In the genomic region with DNA sequence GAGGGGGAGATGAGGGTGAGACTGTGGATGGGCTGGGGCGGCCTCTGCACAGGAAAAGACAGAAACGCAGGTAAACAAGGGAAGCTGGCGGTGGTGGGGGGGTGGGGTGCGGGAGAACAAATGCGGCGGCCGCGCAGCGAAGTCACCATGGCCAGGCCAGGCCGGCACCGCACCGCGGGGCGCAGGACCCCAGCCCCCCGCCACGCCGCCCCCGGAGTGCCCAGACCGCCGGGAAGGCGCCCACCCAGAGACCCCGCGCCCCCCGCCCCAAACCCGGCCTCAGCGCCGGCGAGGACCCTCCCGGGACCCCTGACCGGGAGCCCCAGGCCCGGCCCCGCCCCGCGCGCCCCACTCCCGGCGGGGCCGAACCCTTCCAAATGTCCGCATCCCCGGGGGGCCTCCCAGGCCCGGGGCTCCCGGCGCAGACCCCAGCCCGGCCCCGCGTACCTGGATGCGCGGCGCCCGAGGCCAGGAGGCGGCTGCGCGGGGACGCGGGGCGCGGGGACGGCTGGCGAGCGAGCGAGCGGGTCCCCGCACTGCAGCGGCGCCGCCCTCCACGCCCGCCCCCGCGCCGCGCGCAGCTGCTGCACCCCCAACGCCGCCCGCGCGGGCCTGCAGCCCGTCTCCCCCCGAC, we compare ENCODE assay signal across 10 cellular contexts. TPM values are rescaled to one million over a fixed set of nuclear protein-coding genes. Genes with fewer than 3 reads are reported as not detected.
A peak's percentile ranks its signal among the peaks of the same experiment; 100 is the strongest.
DNase-seq lines count a peak whose midpoint lies in the region; ATAC-seq and TF ChIP-seq lines count a peak whose summit lies in the region.
"Had no signal": no experiment of that assay in that cellular context is flagged by ENCODE, and none has a peak within 500 bp of the region (broad histone marks: within the 10 kb centered on the region; RNA-seq: fewer than 3 reads in every experiment).

No MANE protein-coding gene starts in this region.

- peaks cover 17% of the 10 kb centered on the region for H3K27me3 Mint-ChIP-seq in T-helper 17 cell
- peaks cover 8% of the 10 kb centered on the region for H3K27me3 Mint-ChIP-seq in activated CD4-positive, alpha-beta T cell treated with anti-CD3 and anti-CD28 coated beads, Interleukin-2, amount 10 ng/mL, durations not matched to agents 24 days and 14 days

- intact Hi-C loops in posterior vena cava (cut with DNase I): no loop called here
- intact Hi-C loops in activated CD4-positive, alpha-beta T cell treated with anti-CD3 and anti-CD28 coated beads, Interleukin-2, amount 10 ng/mL, durations not matched to agents 24 days and 14 days (cut with micrococcal nuclease): no loop called here

- H3K9me3 Mint-ChIP-seq in activated CD4-positive, alpha-beta T cell treated with anti-CD3 and anti-CD28 coated beads, Interleukin-2, amount 10 ng/mL, durations not matched to agents 24 days and 14 days: no peaks in the 10 kb centered on the region

- ATAC-seq in T-helper 17 cell (peak; percentile 63), HG03571 (IDR thresholded peaks at IDR 0.05; ENCODE audit: unreplicated experiment) (no peak)
- ATAC-seq: esophagus mucosa had no signal

- H3K9me3 ChIP-seq in T-helper 17 cell (ENCODE audit: control insufficient read depth, low read length, poor library complexity, severe bottlenecking): no peaks in the 10 kb centered on the region

- H3K27ac Mint-ChIP-seq in T-helper 17 cell: no peak overlapping the region
- no peak overlapping the region for H3K27ac Mint-ChIP-seq in activated CD4-positive, alpha-beta T cell treated with anti-CD3 and anti-CD28 coated beads, Interleukin-2, amount 10 ng/mL, durations not matched to agents 24 days and 14 days

- DNase-seq in D341Med (ENCODE audit: low spot score) (peak; percentile 39), T-helper 17 cell (no peak), fibroblast of villous mesenchyme (ENCODE audit: low read depth) (no peak), posterior vena cava (ENCODE audit: low spot score) (peak; percentile 74), DMS53 (lab: John Stamatoyannopoulos, UW) (no peak)
- DNase-seq in activated CD4-positive, alpha-beta T cell treated with anti-CD3 and anti-CD28 coated beads, Interleukin-2, amount 10 ng/mL, durations not matched to agents 24 days and 14 days: no peak
- no peak for DNase-seq in effector CD4-positive, alpha-beta T cell
- DNase-seq: NCI-H1048 had no signal

- H3K4me1 Mint-ChIP-seq in T-helper 17 cell: peaks cover 18% of the 10 kb centered on the region
- peaks cover 4% of the 10 kb centered on the region for H3K4me1 Mint-ChIP-seq in activated CD4-positive, alpha-beta T cell treated with anti-CD3 and anti-CD28 coated beads, Interleukin-2, amount 10 ng/mL, durations not matched to agents 24 days and 14 days

- TF ChIP-seq CTCF in fibroblast of villous mesenchyme (IDR thresholded peaks at IDR 0.05; ENCODE audit: insufficient read depth, low read depth, low read length): no peak

- peaks cover 13% of the 10 kb centered on the region for H3K36me3 Mint-ChIP-seq in T-helper 17 cell (ENCODE audit: low read depth)
- H3K36me3 Mint-ChIP-seq in activated CD4-positive, alpha-beta T cell treated with anti-CD3 and anti-CD28 coated beads, Interleukin-2, amount 10 ng/mL, durations not matched to agents 24 days and 14 days (ENCODE audit: low read depth): peaks cover 19% of the 10 kb centered on the region

- H3K4me3 ChIP-seq in fibroblast of villous mesenchyme (ENCODE audit: low read depth, low read length): peak overlapping the region; percentile 41

- H3K4me3 Mint-ChIP-seq in T-helper 17 cell: peak overlapping the region; percentile 70
- H3K4me3 Mint-ChIP-seq in activated CD4-positive, alpha-beta T cell treated with anti-CD3 and anti-CD28 coated beads, Interleukin-2, amount 10 ng/mL, durations not matched to agents 24 days and 14 days: no peak overlapping the region

RNA-seq across cellular contexts. Expression of a gene that starts 14.4 kb away (rescaled TPM):
- total RNA-seq in T-helper 17 cell: 10 to 100 TPM; 10.7 to 13.7 TPM
- 30.0 and 32.8 TPM in 2 replicates for total RNA-seq in fibroblast of villous mesenchyme
- 10 to 100 TPM; 12.6 to 16.9 TPM for total RNA-seq in posterior vena cava
- total RNA-seq in activated CD4-positive, alpha-beta T cell treated with anti-CD3 and anti-CD28 coated beads, Interleukin-2, amount 10 ng/mL, durations not matched to agents 24 days and 14 days: 49.4 and 50.6 TPM in 2 replicates

RNA-seq across cellular contexts. Expression of a gene that starts 15.0 kb away (rescaled TPM):
- 10 to 100 TPM in 1 of 2 donors, 1 to 10 TPM in 1; 10.0 to 22.1 TPM for total RNA-seq in T-helper 17 cell
- 16.4 and 23.8 TPM in 2 replicates for total RNA-seq in fibroblast of villous mesenchyme
- 10 to 100 TPM; 10.1 TPM for total RNA-seq in posterior vena cava
- 39.4 and 47.0 TPM in 2 replicates for total RNA-seq in activated CD4-positive, alpha-beta T cell treated with anti-CD3 and anti-CD28 coated beads, Interleukin-2, amount 10 ng/mL, durations not matched to agents 24 days and 14 days

Comparison
In these comparisons a context has a peak if more than half of its experiments do, and no peak if none do; other contexts are left out.
1. DNase-seq: peak in D341Med (single experiment) and posterior vena cava (single experiment); none in T-helper 17 cell (0 of 3), fibroblast of villous mesenchyme (single experiment), DMS53 (single experiment), activated CD4-positive, alpha-beta T cell treated with anti-CD3 and anti-CD28 coated beads, Interleukin-2, amount 10 ng/mL, durations not matched to agents 24 days and 14 days (single experiment) and effector CD4-positive, alpha-beta T cell (single experiment).